Comparison of ENCODE assay signal across 8 cellular contexts in the genomic region with DNA sequence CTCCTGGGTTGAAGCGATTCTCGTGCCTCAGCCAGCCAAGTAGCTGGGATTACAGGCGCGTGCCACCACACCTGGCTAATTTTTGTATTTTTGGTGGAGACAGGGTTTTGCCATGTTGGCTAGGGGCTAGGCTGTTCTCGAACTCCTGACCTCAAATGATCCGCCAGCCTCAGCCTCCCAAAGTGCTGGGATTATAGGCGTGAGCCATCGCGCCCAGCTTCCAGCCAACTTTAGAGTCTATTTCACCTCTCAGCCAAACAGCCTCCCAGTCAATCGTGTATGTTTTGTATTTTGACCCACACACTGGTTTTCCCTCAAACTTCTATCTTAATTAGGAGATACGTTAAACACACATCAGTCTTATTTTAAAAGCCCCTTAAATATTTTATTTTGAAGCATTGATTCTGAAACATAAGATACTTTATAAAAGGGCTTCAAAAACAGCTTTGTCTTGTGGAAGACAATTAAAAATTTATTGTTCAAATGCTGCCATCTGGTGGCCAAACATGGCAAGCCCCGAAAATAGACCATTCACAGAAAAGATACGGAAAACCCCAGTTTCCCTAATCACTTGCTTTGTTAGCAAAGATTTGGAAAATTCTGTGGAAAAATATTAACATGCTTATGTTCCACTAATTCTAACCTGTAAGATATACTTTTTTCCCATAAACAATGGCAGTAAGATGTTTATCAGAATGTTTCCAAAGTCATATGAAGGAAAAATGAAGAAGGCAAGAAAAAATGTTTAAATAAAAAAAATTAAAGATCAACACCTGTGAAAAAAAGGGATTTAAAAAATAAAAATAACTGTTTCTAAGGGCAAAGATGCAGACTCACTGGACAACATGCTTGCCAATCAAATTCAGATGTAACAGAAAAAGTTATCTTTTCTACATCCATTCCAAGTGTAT. TPM values are rescaled to one million over a fixed set of nuclear protein-coding genes. Genes with fewer than 3 reads are reported as not detected.
A peak's percentile ranks its signal among the peaks of the same experiment; 100 is the strongest.
DNase-seq lines count a peak whose midpoint lies in the region; ATAC-seq and TF ChIP-seq lines count a peak whose summit lies in the region.

No MANE protein-coding gene starts in this region.

- ATAC-seq in lower lobe of right lung (peak in 1 of 2 donors; percentile 41), GM21723 (IDR thresholded peaks at IDR 0.05; ENCODE audit: unreplicated experiment) (no peak)

- H3K9ac ChIP-seq in colonic mucosa (ENCODE audit: low read depth in 2 of 2, low read length in 2 of 2), result no peak overlapping the region

- H3K9me3 ChIP-seq in colonic mucosa (no peaks in the 10 kb centered on the region), lower lobe of right lung (no peaks in the 10 kb centered on the region)

- H3K4me1 ChIP-seq in colonic mucosa (no peaks in the 10 kb centered on the region), lower lobe of right lung (no peaks in the 10 kb centered on the region)

- H3K4me3 ChIP-seq in colonic mucosa (no peak overlapping the region), lower lobe of right lung (no peak overlapping the region)

- H3K36me3 ChIP-seq in colonic mucosa (no peaks in the 10 kb centered on the region), lower lobe of right lung (peaks cover 19% of the 10 kb centered on the region)

- TF ChIP-seq CTCF in colonic mucosa (IDR thresholded peaks at IDR 0.05), result peak; percentile 88
- peak; percentile 93 for TF ChIP-seq CTCF in lower lobe of right lung (IDR thresholded peaks at IDR 0.05)

- H3K27ac ChIP-seq in colonic mucosa (no peak overlapping the region), lower lobe of right lung (no peak overlapping the region)

- peak; percentile 42 for DNase-seq in NCI-H1436 (lab: John Stamatoyannopoulos, UW)
- DNase-seq in NCI-H1436 treated with DMSO at 0.1 percent for 48 hours (lab: John Stamatoyannopoulos, UW), result no peak
- DNase-seq in NCI-H1092 treated with DMSO at 0.1 percent for 48 hours (lab: John Stamatoyannopoulos, UW), result peak; percentile 45
- DNase-seq in activated CD4-positive, alpha-beta T cell treated with anti-CD3 and anti-CD28 coated beads for 24 hours (ENCODE audit: low read depth in 2 of 2), result peak; percentile 33 to 43
- peak; percentile 63 for DNase-seq in colonic mucosa
- no peak for DNase-seq in lower lobe of right lung
- peak; percentile 78 for DNase-seq in stimulated activated CD8-positive, alpha-beta memory T cell treated with anti-CD3 and anti-CD28 coated beads, Interleukin-4, amount 100 ng/mL, for 48 hours

- H3K27me3 ChIP-seq in colonic mucosa, result no peaks in the 10 kb centered on the region
- no peaks in the 10 kb centered on the region for H3K27me3 ChIP-seq in lower lobe of right lung (ENCODE audit: low read depth)

- intact Hi-C loops in colonic mucosa (cut with DNase I), result no loop called here
- intact Hi-C loops in lower lobe of right lung (cut with DNase I), result loop anchor here (10.0 kb wide), 1 partner anchor 374 kb away; no protein-coding TSS in a partner anchor

RNA-seq across cellular contexts. Expression of gene APTX, which starts 33.1 kb away (rescaled TPM):
- 10 to 100 TPM; 22.6 to 33.3 TPM for total RNA-seq in colonic mucosa
- 21.2 TPM for total RNA-seq in lower lobe of right lung

RNA-seq across cellular contexts. Expression of gene DNAJA1, which starts 56.7 kb away (rescaled TPM):
- total RNA-seq in colonic mucosa (10 to 100 TPM; 66.4 to 93.6 TPM), lower lobe of right lung (155 TPM)

Comparison
In these comparisons a context has a peak if more than half of its experiments do, and no peak if none do; other contexts are left out.
1. DNase-seq: peak in NCI-H1436 (single experiment), NCI-H1092 treated with DMSO at 0.1 percent for 48 hours (single experiment), activated CD4-positive, alpha-beta T cell treated with anti-CD3 and anti-CD28 coated beads for 24 hours (2 of 2), colonic mucosa (single experiment) and stimulated activated CD8-positive, alpha-beta memory T cell treated with anti-CD3 and anti-CD28 coated beads, Interleukin-4, amount 100 ng/mL, for 48 hours (single experiment); none in NCI-H1436 treated with DMSO at 0.1 percent for 48 hours (single experiment) and lower lobe of right lung (single experiment).